Comparison of ENCODE assay signal across 11 cellular contexts in genomic region chr1:213669964-213670691, GRCh38.
DNase-seq lines count a peak whose midpoint lies in the region; ATAC-seq and TF ChIP-seq lines count a peak whose summit lies in the region.
"Had no signal": no experiment of that assay in that cellular context is flagged by ENCODE, and none has a peak within 500 bp of the region (broad histone marks: within the 10 kb centered on the region; RNA-seq: fewer than 3 reads in every experiment).

No MANE protein-coding gene starts in this region.

- DNase-seq in NCI-H510A treated with DMSO at 0.1 percent for 48 hours (lab: John Stamatoyannopoulos, UW): peak; percentile 95
- DNase-seq in foreskin keratinocyte: no peak
- DNase-seq in dorsolateral prefrontal cortex: no peak
- no peak for DNase-seq in globus pallidus (ENCODE audit: low spot score)
- no peak for DNase-seq in NCI-H2171 (lab: John Stamatoyannopoulos, UW)
- no peak for DNase-seq in kidney tubule cell (ENCODE audit: low spot score)
- DNase-seq: GDM1; pancreas; stimulated activated CD4-positive, alpha-beta T cell treated with anti-CD3 and anti-CD28 coated beads, Interleukin-1b, Interleukin-23, amount 100 ng/mL, for 48 hours had no signal

- H3K27me3 ChIP-seq in BLaER1 treated with 17β-estradiol and CSF1 and Interleukin-3, amounts not matched to agents 10 nM and 100 nM: no peaks in the 10 kb centered on the region
- no peaks in the 10 kb centered on the region for H3K27me3 ChIP-seq in HUES48 (ENCODE audit: control insufficient read depth, insufficient read depth, low read length)
- no peaks in the 10 kb centered on the region for H3K27me3 ChIP-seq in foreskin keratinocyte
- H3K27me3 ChIP-seq in dorsolateral prefrontal cortex: peaks cover 0 to 9% (median 0%) of the 10 kb centered on the region in 45 donors
- H3K27me3 ChIP-seq: pancreas had no signal

- no peak for TF ChIP-seq CTCF in foreskin keratinocyte (conservative IDR thresholded peaks at IDR 0.05)
- no peak for TF ChIP-seq CTCF in dorsolateral prefrontal cortex (IDR thresholded peaks at IDR 0.05 in 54 of 56, conservative IDR thresholded peaks at IDR 0.05 in 2 of 56; ENCODE audit: low read depth in 1 of 56, partially characterized antibody in 56 of 56)

- peaks cover 0 to 10% (median 7%) of the 10 kb centered on the region in 10 experiments; a peak in 10 of 20 replicates for H3K4me1 ChIP-seq in BLaER1 treated with 17β-estradiol and CSF1 and Interleukin-3, amounts not matched to agents 10 nM and 100 nM
- H3K4me1 ChIP-seq in HUES48 (ENCODE audit: control insufficient read depth, insufficient read depth, low read length) (peaks cover 10% of the 10 kb centered on the region; the same call in 1 of the 2 replicates), foreskin keratinocyte (no peaks in the 10 kb centered on the region)
- H3K4me1 ChIP-seq: pancreas had no signal

- H3K9ac ChIP-seq in BLaER1 treated with 17β-estradiol and CSF1 and Interleukin-3, amounts not matched to agents 10 nM and 100 nM: no peak overlapping the region
- H3K9ac ChIP-seq in HUES48 (ENCODE audit: low read depth, low read length): no peak overlapping the region

- H3K27ac ChIP-seq in BLaER1 treated with 17β-estradiol and CSF1 and Interleukin-3, amounts not matched to agents 10 nM and 100 nM: no peak overlapping the region
- H3K27ac ChIP-seq in HUES48 (ENCODE audit: low read depth, low read length): peak overlapping the region; percentile 46
- no peak overlapping the region for H3K27ac ChIP-seq in foreskin keratinocyte
- no peak overlapping the region for H3K27ac ChIP-seq in dorsolateral prefrontal cortex
- H3K27ac ChIP-seq: pancreas had no signal

- peak; percentile 8 for ATAC-seq in foreskin keratinocyte

- intact Hi-C loops in dorsolateral prefrontal cortex (cut with DNase I): no loop called here

- H4K20me1 ChIP-seq in BLaER1 treated with 17β-estradiol and CSF1 and Interleukin-3, amounts not matched to agents 10 nM and 100 nM: no peaks in the 10 kb centered on the region

- H3K36me3 ChIP-seq in BLaER1 treated with 17β-estradiol and CSF1 and Interleukin-3, amounts not matched to agents 10 nM and 100 nM: no peaks in the 10 kb centered on the region
- H3K36me3 ChIP-seq in HUES48 (ENCODE audit: control insufficient read depth, insufficient read depth, low read length): no peaks in the 10 kb centered on the region
- H3K36me3 ChIP-seq: pancreas had no signal

- peaks cover 0 to 14% (median 7%) of the 10 kb centered on the region in 11 experiments; a peak in 11 of 22 replicates for H3K9me3 ChIP-seq in BLaER1 treated with 17β-estradiol and CSF1 and Interleukin-3, amounts not matched to agents 10 nM and 100 nM (replicated peaks in 1 of 11)
- no peaks in the 10 kb centered on the region for H3K9me3 ChIP-seq in HUES48 (ENCODE audit: control insufficient read depth, insufficient read depth, low read length)
- H3K9me3 ChIP-seq: pancreas had no signal

- peak overlapping the region in 6 of 11 experiments; percentile 20 to 41 (median 28); a peak in 6 of 22 replicates for H3K4me2 ChIP-seq in BLaER1 treated with 17β-estradiol and CSF1 and Interleukin-3, amounts not matched to agents 10 nM and 100 nM

- no peak overlapping the region for H3K4me3 ChIP-seq in BLaER1 treated with 17β-estradiol and CSF1 and Interleukin-3, amounts not matched to agents 10 nM and 100 nM
- no peak overlapping the region for H3K4me3 ChIP-seq in HUES48 (ENCODE audit: low read depth, low read length)
- no peak overlapping the region for H3K4me3 ChIP-seq in dorsolateral prefrontal cortex
- H3K4me3 ChIP-seq: pancreas had no signal
